Comparison of ENCODE assay signal across 14 cellular contexts in the genomic region with DNA sequence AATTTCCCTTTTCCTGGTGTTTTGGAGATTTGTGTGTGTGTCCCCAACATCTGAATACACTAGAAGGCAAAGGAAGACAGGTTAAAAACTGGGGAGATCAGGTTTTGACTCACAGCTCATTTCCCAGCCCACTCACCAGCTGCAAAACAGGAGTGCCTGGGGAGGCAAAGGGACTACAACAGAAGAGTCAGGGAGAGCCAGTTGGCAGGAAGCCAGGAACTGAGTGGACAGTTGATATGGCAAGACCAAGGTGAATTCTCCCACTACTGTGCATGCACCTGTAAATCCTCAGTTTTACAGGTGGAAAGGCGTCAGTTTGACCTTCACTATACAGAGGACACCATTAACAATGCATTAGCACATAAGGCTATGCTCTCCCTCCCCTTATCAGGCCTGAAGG.
DNase-seq lines count a peak whose midpoint lies in the region; ATAC-seq and TF ChIP-seq lines count a peak whose summit lies in the region.
"Had no signal": no experiment of that assay in that cellular context is flagged by ENCODE, and none has a peak within 500 bp of the region (broad histone marks: within the 10 kb centered on the region; RNA-seq: fewer than 3 reads in every experiment).

No MANE protein-coding gene starts in this region.

- ATAC-seq in activated T-helper 17 cell treated with anti-CD3 and anti-CD28 coated beads, Interleukin-2, amount 50 U/mL, for 72 hours (replicated peaks) = no peak
- ATAC-seq: stimulated activated naive B cell treated with anti-CD40 and anti-IgM and Interleukin-4, amounts not matched to agents 10 μg/mL and 1 μg/mL and 100 μg/mL, for 72 hours had no signal

- H3K27me3 ChIP-seq in neuronal stem cell (ENCODE audit: control insufficient read depth in 3 of 3, insufficient read depth in 3 of 3, low read depth in 1 of 3, low read length in 3 of 3) = no peaks in the 10 kb centered on the region
- no peaks in the 10 kb centered on the region for H3K27me3 ChIP-seq in spleen (replicated peaks in 1 of 7)

- peaks cover 0 to 3% of the 10 kb centered on the region in 2 donors for H3K4me1 ChIP-seq in neuronal stem cell (ENCODE audit: control insufficient read depth in 2 of 2, insufficient read depth in 1 of 2, low read depth in 1 of 2, low read length in 2 of 2)
- H3K4me1 ChIP-seq in spleen = no peaks in the 10 kb centered on the region

- no peaks in the 10 kb centered on the region for H3K4me1 Mint-ChIP-seq in activated T-helper 17 cell treated with anti-CD3 and anti-CD28 coated beads, Interleukin-2, amount 50 U/mL, for 72 hours
- H3K4me1 Mint-ChIP-seq: CD4-positive, CD25-positive, alpha-beta regulatory T cell; stimulated activated naive B cell treated with anti-CD40 and anti-IgM and Interleukin-4, amounts not matched to agents 10 μg/mL and 1 μg/mL and 100 μg/mL, for 72 hours had no signal

- H3K18ac ChIP-seq in neuronal stem cell (ENCODE audit: low read length) = no peak overlapping the region

- intact Hi-C loops in spleen (cut with DNase I; ENCODE audit: low total_unique reads) = no loop called here

- no CpG with 5 or more reads among the region's 1 CpG for WGBS in neuronal stem cell (ENCODE audit: extremely low coverage in 2 of 2, insufficient read length in 2 of 2, insufficient replicate concordance in 1 of 2), 2 donors
- 50 to 90% (median 68%) methylated on average over 1 of the region's 1 CpG for WGBS in spleen, 5 donors

- H3K79me1 ChIP-seq in neuronal stem cell (ENCODE audit: low read depth, low read length) = no peaks in the 10 kb centered on the region

- H4K8ac ChIP-seq in neuronal stem cell (ENCODE audit: low read depth, low read length) = no peak overlapping the region

- no peaks in the 10 kb centered on the region for H3K36me3 ChIP-seq in neuronal stem cell (replicated peaks in 1 of 2; ENCODE audit: control insufficient read depth in 2 of 2, insufficient read depth in 2 of 2, low read length in 2 of 2)
- no peaks in the 10 kb centered on the region for H3K36me3 ChIP-seq in spleen

- no peak for TF ChIP-seq CTCF in spleen (IDR thresholded peaks at IDR 0.05 in 8 of 11, conservative IDR thresholded peaks at IDR 0.05 in 3 of 11)

- no peak overlapping the region for H3K4me3 Mint-ChIP-seq in activated T-helper 17 cell treated with anti-CD3 and anti-CD28 coated beads, Interleukin-2, amount 50 U/mL, for 72 hours
- H3K4me3 Mint-ChIP-seq: CD4-positive, CD25-positive, alpha-beta regulatory T cell; stimulated activated naive B cell treated with anti-CD40 and anti-IgM and Interleukin-4, amounts not matched to agents 10 μg/mL and 1 μg/mL and 100 μg/mL, for 72 hours had no signal

- no peak for TF ChIP-seq POLR2A in spleen (IDR thresholded peaks at IDR 0.05)

- H3K23ac ChIP-seq in neuronal stem cell (ENCODE audit: low read depth, low read length, poor library complexity) = no peak overlapping the region

- H2BK120ac ChIP-seq in neuronal stem cell (ENCODE audit: low read depth, low read length) = no peak overlapping the region

- no peak overlapping the region for H3K9ac ChIP-seq in neuronal stem cell (ENCODE audit: low read depth, low read length, poor library complexity)

- no peak overlapping the region for H2AK5ac ChIP-seq in neuronal stem cell (ENCODE audit: low read depth, low read length)

- H3K27me3 Mint-ChIP-seq in activated T-helper 17 cell treated with anti-CD3 and anti-CD28 coated beads, Interleukin-2, amount 50 U/mL, for 72 hours = no peaks in the 10 kb centered on the region
- H3K27me3 Mint-ChIP-seq: CD4-positive, CD25-positive, alpha-beta regulatory T cell; stimulated activated naive B cell treated with anti-CD40 and anti-IgM and Interleukin-4, amounts not matched to agents 10 μg/mL and 1 μg/mL and 100 μg/mL, for 72 hours had no signal

- H2BK5ac ChIP-seq in neuronal stem cell (ENCODE audit: low read length) = no peak overlapping the region

- H3K9me3 ChIP-seq in neuronal stem cell (replicated peaks in 1 of 2; ENCODE audit: control insufficient read depth in 2 of 2, insufficient read depth in 1 of 2, low read depth in 1 of 2, low read length in 2 of 2) (no peaks in the 10 kb centered on the region), spleen (peaks cover 0 to 7% (median 0%) of the 10 kb centered on the region in 8 donors)

- no peak overlapping the region for H3K14ac ChIP-seq in neuronal stem cell (ENCODE audit: low read length)

- no peak overlapping the region for H3K4ac ChIP-seq in neuronal stem cell (ENCODE audit: low read length)

- no peaks in the 10 kb centered on the region for H3K36me3 Mint-ChIP-seq in activated T-helper 17 cell treated with anti-CD3 and anti-CD28 coated beads, Interleukin-2, amount 50 U/mL, for 72 hours (ENCODE audit: low read depth)
- H3K36me3 Mint-ChIP-seq: CD4-positive, CD25-positive, alpha-beta regulatory T cell; stimulated activated naive B cell treated with anti-CD40 and anti-IgM and Interleukin-4, amounts not matched to agents 10 μg/mL and 1 μg/mL and 100 μg/mL, for 72 hours had no signal

- no peak overlapping the region for H2AFZ ChIP-seq in neuronal stem cell (ENCODE audit: low read length)

- no peak overlapping the region for H3K27ac ChIP-seq in neuronal stem cell (replicated peaks; ENCODE audit: low read length)
- no peak overlapping the region for H3K27ac ChIP-seq in spleen

- DNase-seq in NCI-H1417 (lab: John Stamatoyannopoulos, UW) (peak; percentile 32 to 84 (median 82)), NCI-H1417 treated with DMSO at 0.1 percent for 48 hours (lab: John Stamatoyannopoulos, UW) (no peak), NCI-H187 (lab: John Stamatoyannopoulos, UW) (peak; percentile 20 to 66), SHP77 (lab: John Stamatoyannopoulos, UW) (peak; percentile 37 to 47), neuronal stem cell (ENCODE audit: low spot score) (no peak), spleen (no peak)
- no peak for DNase-seq in activated CD4-positive, alpha-beta T cell treated with anti-CD3 and anti-CD28 coated beads for 48 hours
- DNase-seq: activated CD4-positive, alpha-beta T cell treated with anti-CD3 and anti-CD28 coated beads for 1 hour; activated CD8-positive, alpha-beta memory T cell treated with anti-CD3 and anti-CD28 coated beads, Interleukin-2, amount 50 U/mL, for 4 hours; activated naive CD4-positive, alpha-beta T cell; CD4-positive, CD25-positive, alpha-beta regulatory T cell; NCI-H774; stimulated activated naive B cell treated with anti-CD40 and anti-IgM and Interleukin-4, amounts not matched to agents 10 μg/mL and 1 μg/mL and 100 μg/mL, for 72 hours had no signal

- H3K27ac Mint-ChIP-seq in activated T-helper 17 cell treated with anti-CD3 and anti-CD28 coated beads, Interleukin-2, amount 50 U/mL, for 72 hours = no peak overlapping the region
- H3K27ac Mint-ChIP-seq: CD4-positive, CD25-positive, alpha-beta regulatory T cell; stimulated activated naive B cell treated with anti-CD40 and anti-IgM and Interleukin-4, amounts not matched to agents 10 μg/mL and 1 μg/mL and 100 μg/mL, for 72 hours had no signal

- no peak overlapping the region for H3K4me2 ChIP-seq in neuronal stem cell (ENCODE audit: insufficient read depth, low read length, poor library complexity, severe bottlenecking)

- H3K9me3 Mint-ChIP-seq in activated T-helper 17 cell treated with anti-CD3 and anti-CD28 coated beads, Interleukin-2, amount 50 U/mL, for 72 hours = peaks cover 11% of the 10 kb centered on the region

- no peak overlapping the region for H2BK12ac ChIP-seq in neuronal stem cell (ENCODE audit: low read length)

- peak overlapping the region; percentile 44 for H4K91ac ChIP-seq in neuronal stem cell (ENCODE audit: low read depth, low read length, poor library complexity)

- H3K4me3 ChIP-seq in neuronal stem cell (ENCODE audit: low read length in 2 of 2) (no peak overlapping the region), spleen (no peak overlapping the region)

- H2BK15ac ChIP-seq in neuronal stem cell (ENCODE audit: low read length) = no peak overlapping the region

Comparison
In these comparisons a context has a peak if more than half of its experiments do, and no peak if none do; other contexts are left out.
1. DNase-seq: peak in NCI-H1417 (3 of 3), NCI-H187 (2 of 2) and SHP77 (2 of 2); none in NCI-H1417 treated with DMSO at 0.1 percent for 48 hours (single experiment), neuronal stem cell (single experiment), activated CD4-positive, alpha-beta T cell treated with anti-CD3 and anti-CD28 coated beads for 48 hours (single experiment) and spleen (single experiment).